Comparison of ENCODE assay signal across 1 cellular context in the genomic region with DNA sequence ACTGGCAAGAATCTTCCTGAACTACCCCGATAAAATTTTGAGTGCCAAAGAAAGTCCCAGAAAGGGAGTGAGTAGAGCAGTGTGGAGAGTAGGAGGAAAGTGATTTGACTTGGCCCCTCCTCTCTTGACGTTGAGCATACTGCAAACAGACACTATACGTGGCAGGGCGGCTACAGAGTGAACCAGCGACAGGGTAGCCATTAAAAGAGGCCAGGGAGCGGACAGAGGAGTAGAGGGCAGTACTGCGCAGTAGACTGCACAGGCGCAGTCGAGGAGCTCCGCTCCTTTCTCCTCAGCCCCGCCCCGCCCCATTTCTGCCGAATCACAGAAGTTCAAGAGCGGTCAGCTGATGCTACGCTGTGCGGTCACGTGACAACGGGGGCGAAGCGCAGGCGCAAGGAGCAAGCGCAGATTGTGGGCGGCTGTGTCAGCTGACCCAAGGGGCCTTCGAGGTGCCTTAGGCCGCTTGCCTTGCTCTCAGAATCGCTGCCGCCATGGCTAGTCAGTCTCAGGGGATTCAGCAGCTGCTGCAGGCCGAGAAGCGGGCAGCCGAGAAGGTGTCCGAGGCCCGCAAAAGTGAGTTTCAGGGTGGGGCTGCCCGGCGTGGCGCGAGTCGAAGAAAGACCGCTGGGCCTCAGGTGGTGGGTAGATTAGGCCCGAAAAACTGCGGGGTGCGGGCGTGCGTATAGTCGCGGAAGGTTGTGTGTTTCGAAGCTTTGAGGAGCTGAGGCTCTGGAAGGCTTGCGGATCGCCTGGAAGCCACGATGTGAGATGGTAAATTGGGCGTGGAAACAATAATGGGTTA.
TF ChIP-seq lines count a peak whose summit lies in the region.

A gene with protein sequence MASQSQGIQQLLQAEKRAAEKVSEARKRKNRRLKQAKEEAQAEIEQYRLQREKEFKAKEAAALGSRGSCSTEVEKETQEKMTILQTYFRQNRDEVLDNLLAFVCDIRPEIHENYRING (plus strand): TSS at position 425 of the 805 bp plus-strand sequence. CDS start 70 bp downstream, at position 495.

TF ChIP-seq in GM12878, 131 proteins besides CTCF, POLR2A, EP300 and RAD21 (continued from another document and continues in another):
- TF ChIP-seq, protein P1, sequence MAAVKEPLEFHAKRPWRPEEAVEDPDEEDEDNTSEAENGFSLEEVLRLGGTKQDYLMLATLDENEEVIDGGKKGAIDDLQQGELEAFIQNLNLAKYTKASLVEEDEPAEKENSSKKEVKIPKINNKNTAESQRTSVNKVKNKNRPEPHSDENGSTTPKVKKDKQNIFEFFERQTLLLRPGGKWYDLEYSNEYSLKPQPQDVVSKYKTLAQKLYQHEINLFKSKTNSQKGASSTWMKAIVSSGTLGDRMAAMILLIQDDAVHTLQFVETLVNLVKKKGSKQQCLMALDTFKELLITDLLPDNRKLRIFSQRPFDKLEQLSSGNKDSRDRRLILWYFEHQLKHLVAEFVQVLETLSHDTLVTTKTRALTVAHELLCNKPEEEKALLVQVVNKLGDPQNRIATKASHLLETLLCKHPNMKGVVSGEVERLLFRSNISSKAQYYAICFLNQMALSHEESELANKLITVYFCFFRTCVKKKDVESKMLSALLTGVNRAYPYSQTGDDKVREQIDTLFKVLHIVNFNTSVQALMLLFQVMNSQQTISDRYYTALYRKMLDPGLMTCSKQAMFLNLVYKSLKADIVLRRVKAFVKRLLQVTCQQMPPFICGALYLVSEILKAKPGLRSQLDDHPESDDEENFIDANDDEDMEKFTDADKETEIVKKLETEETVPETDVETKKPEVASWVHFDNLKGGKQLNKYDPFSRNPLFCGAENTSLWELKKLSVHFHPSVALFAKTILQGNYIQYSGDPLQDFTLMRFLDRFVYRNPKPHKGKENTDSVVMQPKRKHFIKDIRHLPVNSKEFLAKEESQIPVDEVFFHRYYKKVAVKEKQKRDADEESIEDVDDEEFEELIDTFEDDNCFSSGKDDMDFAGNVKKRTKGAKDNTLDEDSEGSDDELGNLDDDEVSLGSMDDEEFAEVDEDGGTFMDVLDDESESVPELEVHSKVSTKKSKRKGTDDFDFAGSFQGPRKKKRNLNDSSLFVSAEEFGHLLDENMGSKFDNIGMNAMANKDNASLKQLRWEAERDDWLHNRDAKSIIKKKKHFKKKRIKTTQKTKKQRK (IDR thresholded peaks at IDR 0.05; ENCODE audit: low read depth, low read length), result no peak
- TF ChIP-seq GATAD2B (conservative IDR thresholded peaks at IDR 0.05; ENCODE audit: low read depth) (peak; percentile 72), TAF1 (IDR thresholded peaks at IDR 0.05; ENCODE audit: borderline replicate concordance, low read depth, low read length) (peak; percentile 91), MTA3 (IDR thresholded peaks at IDR 0.05; ENCODE audit: borderline replicate concordance, low read length) (no peak), SMARCA5 (IDR thresholded peaks at IDR 0.05) (0 out of 2 replicates have a peak, but pooled peaks have one; percentile 23), TCF7 (IDR thresholded peaks at IDR 0.05; ENCODE audit: borderline replicate concordance) (no peak), RELA (IDR thresholded peaks at IDR 0.05; ENCODE audit: borderline replicate concordance, partially characterized antibody) (peak; percentile 95), RB1 (IDR thresholded peaks at IDR 0.05; ENCODE audit: borderline replicate concordance) (peak; percentile 46; the same call in 1 of the 2 replicates), TCF3 (IDR thresholded peaks at IDR 0.05; ENCODE audit: borderline replicate concordance, insufficient read depth, low read depth, low read length) (0 out of 2 replicates have a peak, but pooled peaks have one; percentile 15), MEF2B (IDR thresholded peaks at IDR 0.05; ENCODE audit: partially characterized antibody, poor library complexity, severe bottlenecking) (peak; percentile 96), BACH1 (IDR thresholded peaks at IDR 0.05; ENCODE audit: borderline replicate concordance) (peak; percentile 18; the same call in 1 of the 2 replicates), ZNF207 (IDR thresholded peaks at IDR 0.05; ENCODE audit: borderline replicate concordance) (0 out of 2 replicates have a peak, but pooled peaks have one; percentile 18), CREB1 (IDR thresholded peaks at IDR 0.05; ENCODE audit: low read depth) (peak; percentile 66; the same call in 1 of the 2 replicates), ASH2L (IDR thresholded peaks at IDR 0.05; ENCODE audit: borderline replicate concordance, low read depth) (0 out of 2 replicates have a peak, but pooled peaks have one; percentile 73), CBFB (IDR thresholded peaks at IDR 0.05; ENCODE audit: low read depth) (peak; percentile 64; the same call in 1 of the 2 replicates), TCF12 (IDR thresholded peaks at IDR 0.05; ENCODE audit: low read depth, low read length) (peak; percentile 34; the same call in 1 of the 2 replicates), NR2F1 (conservative IDR thresholded peaks at IDR 0.05) (peak; percentile 49; the same call in 1 of the 2 replicates), PML (IDR thresholded peaks at IDR 0.05; ENCODE audit: low read length) (peak; percentile 93)
- TF ChIP-seq, protein P2, sequence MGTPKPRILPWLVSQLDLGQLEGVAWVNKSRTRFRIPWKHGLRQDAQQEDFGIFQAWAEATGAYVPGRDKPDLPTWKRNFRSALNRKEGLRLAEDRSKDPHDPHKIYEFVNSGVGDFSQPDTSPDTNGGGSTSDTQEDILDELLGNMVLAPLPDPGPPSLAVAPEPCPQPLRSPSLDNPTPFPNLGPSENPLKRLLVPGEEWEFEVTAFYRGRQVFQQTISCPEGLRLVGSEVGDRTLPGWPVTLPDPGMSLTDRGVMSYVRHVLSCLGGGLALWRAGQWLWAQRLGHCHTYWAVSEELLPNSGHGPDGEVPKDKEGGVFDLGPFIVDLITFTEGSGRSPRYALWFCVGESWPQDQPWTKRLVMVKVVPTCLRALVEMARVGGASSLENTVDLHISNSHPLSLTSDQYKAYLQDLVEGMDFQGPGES (IDR thresholded peaks at IDR 0.05), result peak; percentile 80
- TF ChIP-seq, protein P3, sequence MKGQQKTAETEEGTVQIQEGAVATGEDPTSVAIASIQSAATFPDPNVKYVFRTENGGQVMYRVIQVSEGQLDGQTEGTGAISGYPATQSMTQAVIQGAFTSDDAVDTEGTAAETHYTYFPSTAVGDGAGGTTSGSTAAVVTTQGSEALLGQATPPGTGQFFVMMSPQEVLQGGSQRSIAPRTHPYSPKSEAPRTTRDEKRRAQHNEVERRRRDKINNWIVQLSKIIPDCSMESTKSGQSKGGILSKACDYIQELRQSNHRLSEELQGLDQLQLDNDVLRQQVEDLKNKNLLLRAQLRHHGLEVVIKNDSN (IDR thresholded peaks at IDR 0.05; ENCODE audit: borderline replicate concordance, extremely low read length, insufficient read depth, low read depth, low read length), result peak; percentile 100
- TF ChIP-seq, protein P4, sequence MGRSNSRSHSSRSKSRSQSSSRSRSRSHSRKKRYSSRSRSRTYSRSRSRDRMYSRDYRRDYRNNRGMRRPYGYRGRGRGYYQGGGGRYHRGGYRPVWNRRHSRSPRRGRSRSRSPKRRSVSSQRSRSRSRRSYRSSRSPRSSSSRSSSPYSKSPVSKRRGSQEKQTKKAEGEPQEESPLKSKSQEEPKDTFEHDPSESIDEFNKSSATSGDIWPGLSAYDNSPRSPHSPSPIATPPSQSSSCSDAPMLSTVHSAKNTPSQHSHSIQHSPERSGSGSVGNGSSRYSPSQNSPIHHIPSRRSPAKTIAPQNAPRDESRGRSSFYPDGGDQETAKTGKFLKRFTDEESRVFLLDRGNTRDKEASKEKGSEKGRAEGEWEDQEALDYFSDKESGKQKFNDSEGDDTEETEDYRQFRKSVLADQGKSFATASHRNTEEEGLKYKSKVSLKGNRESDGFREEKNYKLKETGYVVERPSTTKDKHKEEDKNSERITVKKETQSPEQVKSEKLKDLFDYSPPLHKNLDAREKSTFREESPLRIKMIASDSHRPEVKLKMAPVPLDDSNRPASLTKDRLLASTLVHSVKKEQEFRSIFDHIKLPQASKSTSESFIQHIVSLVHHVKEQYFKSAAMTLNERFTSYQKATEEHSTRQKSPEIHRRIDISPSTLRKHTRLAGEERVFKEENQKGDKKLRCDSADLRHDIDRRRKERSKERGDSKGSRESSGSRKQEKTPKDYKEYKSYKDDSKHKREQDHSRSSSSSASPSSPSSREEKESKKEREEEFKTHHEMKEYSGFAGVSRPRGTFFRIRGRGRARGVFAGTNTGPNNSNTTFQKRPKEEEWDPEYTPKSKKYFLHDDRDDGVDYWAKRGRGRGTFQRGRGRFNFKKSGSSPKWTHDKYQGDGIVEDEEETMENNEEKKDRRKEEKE (IDR thresholded peaks at IDR 0.05), result no peak
- TF ChIP-seq, protein P5, sequence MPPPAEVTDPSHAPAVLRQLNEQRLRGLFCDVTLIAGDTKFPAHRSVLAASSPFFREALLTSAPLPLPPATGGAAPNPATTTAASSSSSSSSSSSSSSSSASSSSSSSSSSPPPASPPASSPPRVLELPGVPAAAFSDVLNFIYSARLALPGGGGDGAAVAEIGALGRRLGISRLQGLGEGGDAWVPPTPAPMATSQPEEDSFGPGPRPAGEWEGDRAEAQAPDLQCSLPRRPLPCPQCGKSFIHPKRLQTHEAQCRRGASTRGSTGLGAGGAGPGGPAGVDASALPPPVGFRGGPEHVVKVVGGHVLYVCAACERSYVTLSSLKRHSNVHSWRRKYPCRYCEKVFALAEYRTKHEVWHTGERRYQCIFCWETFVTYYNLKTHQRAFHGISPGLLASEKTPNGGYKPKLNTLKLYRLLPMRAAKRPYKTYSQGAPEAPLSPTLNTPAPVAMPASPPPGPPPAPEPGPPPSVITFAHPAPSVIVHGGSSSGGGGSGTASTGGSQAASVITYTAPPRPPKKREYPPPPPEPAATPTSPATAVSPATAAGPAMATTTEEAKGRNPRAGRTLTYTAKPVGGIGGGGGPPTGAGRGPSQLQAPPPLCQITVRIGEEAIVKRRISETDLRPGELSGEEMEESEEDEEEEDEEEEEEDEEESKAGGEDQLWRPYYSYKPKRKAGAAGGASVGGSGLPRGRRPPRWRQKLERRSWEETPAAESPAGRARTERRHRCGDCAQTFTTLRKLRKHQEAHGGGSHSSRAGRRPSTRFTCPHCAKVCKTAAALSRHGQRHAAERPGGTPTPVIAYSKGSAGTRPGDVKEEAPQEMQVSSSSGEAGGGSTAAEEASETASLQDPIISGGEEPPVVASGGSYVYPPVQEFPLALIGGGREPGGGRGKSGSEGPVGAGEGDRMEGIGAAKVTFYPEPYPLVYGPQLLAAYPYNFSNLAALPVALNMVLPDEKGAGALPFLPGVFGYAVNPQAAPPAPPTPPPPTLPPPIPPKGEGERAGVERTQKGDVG (CRISPR knock-in tag; IDR thresholded peaks at IDR 0.05), result peak; percentile 95
- TF ChIP-seq, protein P6, sequence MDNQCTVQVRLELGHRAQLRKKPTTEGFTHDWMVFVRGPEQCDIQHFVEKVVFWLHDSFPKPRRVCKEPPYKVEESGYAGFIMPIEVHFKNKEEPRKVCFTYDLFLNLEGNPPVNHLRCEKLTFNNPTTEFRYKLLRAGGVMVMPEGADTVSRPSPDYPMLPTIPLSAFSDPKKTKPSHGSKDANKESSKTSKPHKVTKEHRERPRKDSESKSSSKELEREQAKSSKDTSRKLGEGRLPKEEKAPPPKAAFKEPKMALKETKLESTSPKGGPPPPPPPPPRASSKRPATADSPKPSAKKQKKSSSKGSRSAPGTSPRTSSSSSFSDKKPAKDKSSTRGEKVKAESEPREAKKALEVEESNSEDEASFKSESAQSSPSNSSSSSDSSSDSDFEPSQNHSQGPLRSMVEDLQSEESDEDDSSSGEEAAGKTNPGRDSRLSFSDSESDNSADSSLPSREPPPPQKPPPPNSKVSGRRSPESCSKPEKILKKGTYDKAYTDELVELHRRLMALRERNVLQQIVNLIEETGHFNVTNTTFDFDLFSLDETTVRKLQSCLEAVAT (IDR thresholded peaks at IDR 0.05), result peak; percentile 79; the same call in 1 of the 2 replicates
- TF ChIP-seq, protein P7, sequence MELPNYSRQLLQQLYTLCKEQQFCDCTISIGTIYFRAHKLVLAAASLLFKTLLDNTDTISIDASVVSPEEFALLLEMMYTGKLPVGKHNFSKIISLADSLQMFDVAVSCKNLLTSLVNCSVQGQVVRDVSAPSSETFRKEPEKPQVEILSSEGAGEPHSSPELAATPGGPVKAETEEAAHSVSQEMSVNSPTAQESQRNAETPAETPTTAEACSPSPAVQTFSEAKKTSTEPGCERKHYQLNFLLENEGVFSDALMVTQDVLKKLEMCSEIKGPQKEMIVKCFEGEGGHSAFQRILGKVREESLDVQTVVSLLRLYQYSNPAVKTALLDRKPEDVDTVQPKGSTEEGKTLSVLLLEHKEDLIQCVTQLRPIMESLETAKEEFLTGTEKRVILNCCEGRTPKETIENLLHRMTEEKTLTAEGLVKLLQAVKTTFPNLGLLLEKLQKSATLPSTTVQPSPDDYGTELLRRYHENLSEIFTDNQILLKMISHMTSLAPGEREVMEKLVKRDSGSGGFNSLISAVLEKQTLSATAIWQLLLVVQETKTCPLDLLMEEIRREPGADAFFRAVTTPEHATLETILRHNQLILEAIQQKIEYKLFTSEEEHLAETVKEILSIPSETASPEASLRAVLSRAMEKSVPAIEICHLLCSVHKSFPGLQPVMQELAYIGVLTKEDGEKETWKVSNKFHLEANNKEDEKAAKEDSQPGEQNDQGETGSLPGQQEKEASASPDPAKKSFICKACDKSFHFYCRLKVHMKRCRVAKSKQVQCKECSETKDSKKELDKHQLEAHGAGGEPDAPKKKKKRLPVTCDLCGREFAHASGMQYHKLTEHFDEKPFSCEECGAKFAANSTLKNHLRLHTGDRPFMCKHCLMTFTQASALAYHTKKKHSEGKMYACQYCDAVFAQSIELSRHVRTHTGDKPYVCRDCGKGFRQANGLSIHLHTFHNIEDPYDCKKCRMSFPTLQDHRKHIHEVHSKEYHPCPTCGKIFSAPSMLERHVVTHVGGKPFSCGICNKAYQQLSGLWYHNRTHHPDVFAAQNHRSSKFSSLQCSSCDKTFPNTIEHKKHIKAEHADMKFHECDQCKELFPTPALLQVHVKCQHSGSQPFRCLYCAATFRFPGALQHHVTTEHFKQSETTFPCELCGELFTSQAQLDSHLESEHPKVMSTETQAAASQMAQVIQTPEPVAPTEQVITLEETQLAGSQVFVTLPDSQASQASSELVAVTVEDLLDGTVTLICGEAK (IDR thresholded peaks at IDR 0.05; ENCODE audit: borderline replicate concordance), result peak; percentile 10; the same call in 1 of the 2 replicates
- TF ChIP-seq, protein P8, sequence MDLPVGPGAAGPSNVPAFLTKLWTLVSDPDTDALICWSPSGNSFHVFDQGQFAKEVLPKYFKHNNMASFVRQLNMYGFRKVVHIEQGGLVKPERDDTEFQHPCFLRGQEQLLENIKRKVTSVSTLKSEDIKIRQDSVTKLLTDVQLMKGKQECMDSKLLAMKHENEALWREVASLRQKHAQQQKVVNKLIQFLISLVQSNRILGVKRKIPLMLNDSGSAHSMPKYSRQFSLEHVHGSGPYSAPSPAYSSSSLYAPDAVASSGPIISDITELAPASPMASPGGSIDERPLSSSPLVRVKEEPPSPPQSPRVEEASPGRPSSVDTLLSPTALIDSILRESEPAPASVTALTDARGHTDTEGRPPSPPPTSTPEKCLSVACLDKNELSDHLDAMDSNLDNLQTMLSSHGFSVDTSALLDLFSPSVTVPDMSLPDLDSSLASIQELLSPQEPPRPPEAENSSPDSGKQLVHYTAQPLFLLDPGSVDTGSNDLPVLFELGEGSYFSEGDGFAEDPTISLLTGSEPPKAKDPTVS (IDR thresholded peaks at IDR 0.05; ENCODE audit: low read depth, low read length), result no peak
